ENCODE assay signal across 12 cellular contexts in the genomic region with DNA sequence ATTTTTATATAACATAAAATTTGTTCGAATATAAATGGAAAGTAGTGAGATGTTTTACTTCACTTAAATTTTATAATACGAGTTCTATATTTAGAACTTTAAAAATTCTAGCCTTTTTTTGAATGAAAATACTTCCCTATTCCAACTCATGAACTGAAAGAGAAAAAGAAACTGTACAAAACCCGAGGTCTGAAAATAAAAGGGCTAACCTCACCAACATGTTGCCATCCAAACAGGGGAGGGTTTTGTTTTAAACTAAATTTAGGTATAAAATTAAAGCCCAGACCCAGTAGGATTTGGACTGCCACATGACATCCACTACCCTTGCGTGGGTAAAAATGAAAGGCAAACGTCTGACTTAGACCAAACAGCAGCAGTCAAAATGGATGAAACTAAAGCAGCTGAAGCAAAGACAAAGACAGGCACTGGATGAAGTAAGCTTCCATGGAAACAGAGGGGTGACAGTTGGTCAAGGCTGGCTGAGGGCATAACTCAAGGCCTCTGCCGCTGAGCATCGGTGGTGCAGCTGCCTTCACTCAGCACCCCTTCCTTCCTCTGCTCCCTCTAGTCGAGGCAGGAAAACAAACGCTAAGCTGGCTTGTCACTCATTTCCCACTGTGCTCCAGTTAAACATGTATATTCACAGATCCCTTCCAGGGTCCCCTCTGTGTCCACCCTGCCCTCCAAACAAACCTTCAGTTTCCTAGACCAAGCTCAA. TPM values are rescaled to one million over a fixed set of nuclear protein-coding genes. Genes with fewer than 3 reads are reported as not detected.
DNase-seq lines count a peak whose midpoint lies in the region; ATAC-seq and TF ChIP-seq lines count a peak whose summit lies in the region.
"Had no signal": no experiment of that assay in that cellular context is flagged by ENCODE, and none has a peak within 500 bp of the region (broad histone marks: within the 10 kb centered on the region; RNA-seq: fewer than 3 reads in every experiment).

No MANE protein-coding gene starts in this region.

- ATAC-seq in activated CD4-positive, CD25-positive, alpha-beta regulatory T cell treated with anti-CD3 and anti-CD28 coated beads, Interleukin-2, amount 50 U/mL, for 24 hours, result no peak
- ATAC-seq: sciatic nerve had no signal

- no peak overlapping the region for H3K27ac ChIP-seq in GM23248
- no peak overlapping the region for H3K27ac ChIP-seq in parathyroid adenoma

- no peaks in the 10 kb centered on the region for H3K9me3 Mint-ChIP-seq in brain

- peaks cover 83% of the 10 kb centered on the region for H3K79me2 ChIP-seq in GM23248 (ENCODE audit: insufficient read depth)
- peaks cover 3% of the 10 kb centered on the region for H3K79me2 ChIP-seq in parathyroid adenoma

- TF ChIP-seq CTCF in GM12864 (IDR thresholded peaks at IDR 0.05; ENCODE audit: low read depth, low read length, missing control alignments) (peak; percentile 1), brain (conservative IDR thresholded peaks at IDR 0.05) (no peak), parathyroid adenoma (IDR thresholded peaks at IDR 0.05) (no peak), lower leg skin (IDR thresholded peaks at IDR 0.05) (no peak)

- H3K9ac ChIP-seq in GM23248 (peak overlapping the region; percentile 40), parathyroid adenoma (no peak overlapping the region)

- H3K4me3 ChIP-seq in GM12864 (ENCODE audit: low read depth, low read length), result peak overlapping the region; percentile 8; the same call in 1 of the 2 replicates
- H3K4me3 ChIP-seq in GM23248, result no peak overlapping the region
- no peak overlapping the region for H3K4me3 ChIP-seq in parathyroid adenoma (ENCODE audit: low read depth, low read length)
- H3K4me3 ChIP-seq in lower leg skin (ENCODE audit: low read depth, poor library complexity, severe bottlenecking), result no peak overlapping the region

- H2AFZ ChIP-seq in GM23248, result no peak overlapping the region
- H2AFZ ChIP-seq in parathyroid adenoma, result peak overlapping the region; percentile 27

- peak overlapping the region in 3 of 5 experiments; percentile 25 to 73 (median 36) for H3K4me3 Mint-ChIP-seq in brain
- H3K4me3 Mint-ChIP-seq: activated naive CD8-positive, alpha-beta T cell had no signal

- in situ Hi-C loops in GM23248 (cut with MboI) (no loop called here), ACHN (cut with HindIII; ENCODE audit: low pct_ligation_motif_present, low pct_unique_long_range_greater_than_20kb, low sequenced_read_pairs) (no loop called here)

- H3K4me1 Mint-ChIP-seq in brain, result peaks cover 83% of the 10 kb centered on the region

- H3F3A ChIP-seq in GM23248 (ENCODE audit: insufficient read depth), result peaks cover 43% of the 10 kb centered on the region

- no peak for DNase-seq in GM12864 (ENCODE audit: low read depth)
- no peak for DNase-seq in GM23248
- DNase-seq in H4 (ENCODE audit: low spot score), result no peak
- no peak for DNase-seq in ACHN
- no peak for DNase-seq in lower leg skin (ENCODE audit: low spot score in 2 of 2)
- DNase-seq: SW 1271 had no signal

- H3K4me1 ChIP-seq in GM23248 (ENCODE audit: insufficient read depth) (peaks cover 61% of the 10 kb centered on the region), parathyroid adenoma (peaks cover 14% of the 10 kb centered on the region)

- H3K9me3 ChIP-seq in GM23248 (ENCODE audit: low read depth) (no peaks in the 10 kb centered on the region), parathyroid adenoma (ENCODE audit: control insufficient read depth, low read length) (no peaks in the 10 kb centered on the region)

- peak overlapping the region in 4 of 5 experiments; percentile 72 to 94 (median 90) for H3K27ac Mint-ChIP-seq in brain
- H3K27ac Mint-ChIP-seq: activated naive CD8-positive, alpha-beta T cell had no signal

- no peaks in the 10 kb centered on the region for H3K9me2 ChIP-seq in GM23248 (ENCODE audit: insufficient read depth)

- H3K36me3 Mint-ChIP-seq in brain, result no peaks in the 10 kb centered on the region
- H3K36me3 Mint-ChIP-seq: activated naive CD8-positive, alpha-beta T cell had no signal

- H3K36me3 ChIP-seq in GM23248 (ENCODE audit: low read depth), result no peaks in the 10 kb centered on the region
- H3K36me3 ChIP-seq in parathyroid adenoma (ENCODE audit: control insufficient read depth, insufficient read depth, low read length), result no peaks in the 10 kb centered on the region

- H3K27me3 ChIP-seq in GM23248 (replicated peaks; ENCODE audit: insufficient read depth), result no peaks in the 10 kb centered on the region
- no peaks in the 10 kb centered on the region for H3K27me3 ChIP-seq in parathyroid adenoma (ENCODE audit: control insufficient read depth, insufficient read depth, low read length)

- 37 to 44% methylated on average over 9 of the region's 9 CpGs for WGBS in GM23248 (ENCODE audit: low coverage in 1 of 2, low lambda C conversion rate in 2 of 2, missing lambda C conversion rate in 2 of 2), 2 experiments
- WGBS in lower leg skin, 2 donors, result 38 to 58% methylated on average over 9 of the region's 9 CpGs

- H4K20me1 ChIP-seq in GM23248 (ENCODE audit: insufficient read depth), result no peaks in the 10 kb centered on the region

- no peak for TF ChIP-seq POLR2A in lower leg skin (IDR thresholded peaks at IDR 0.05)

- H3K27me3 Mint-ChIP-seq in brain, result no peaks in the 10 kb centered on the region
- H3K27me3 Mint-ChIP-seq: activated naive CD8-positive, alpha-beta T cell had no signal

- intact Hi-C loops in lower leg skin (cut with DNase I; ENCODE audit: low total_unique reads), result no loop called here

- H3K4me2 ChIP-seq in GM23248 (ENCODE audit: unreplicated experiment), result peak overlapping the region; percentile 12
- H3K4me2 ChIP-seq in parathyroid adenoma (ENCODE audit: low read length), result peak overlapping the region; percentile 29

RNA-seq across cellular contexts. Expression of a gene that starts 58.1 kb away (rescaled TPM):
- 0.97 TPM in 1 of 2 replicates, not detected in the other for total RNA-seq in GM23248 (2014; rRNA removed; shearing (Covaris generic))
- polyA plus RNA-seq in GM23248 (2016; fragmentation: Nextera tagmentation; extraction: Ambion mirVana), result 0.48 and 0.96 TPM in 2 replicates
- not detected for polyA plus RNA-seq in brain (ENCODE audit: insufficient read depth, low read depth, low replicate concordance)
- not detected in 2 replicates for total RNA-seq in H4 (2014; rRNA removed; shearing (Covaris generic))
- not detected for total RNA-seq in lower leg skin
- total RNA-seq: sciatic nerve, urinary bladder had no signal
